15 cellular contexts compared by ENCODE assay signal in genomic region chr9:15936316-15936869, GRCh38.
A peak's percentile ranks its signal among the peaks of the same experiment; 100 is the strongest.
DNase-seq lines count a peak whose midpoint lies in the region; ATAC-seq, FAIRE-seq and TF ChIP-seq lines count a peak whose summit lies in the region.
"Had no signal": no experiment of that assay in that cellular context is flagged by ENCODE, and none has a peak within 500 bp of the region (broad histone marks: within the 10 kb centered on the region; RNA-seq: fewer than 3 reads in every experiment).

No MANE protein-coding gene starts in this region.

- H3K79me2 ChIP-seq in keratinocyte (ENCODE audit: control insufficient read depth, insufficient read depth, low read length), result no peaks in the 10 kb centered on the region

- H3K14ac ChIP-seq in IMR-90 (replicated peaks; ENCODE audit: low read depth, low read length), result peak overlapping the region; percentile 85; the same call in 1 of the 2 replicates

- peak; percentile 41 for FAIRE-seq in keratinocyte (lab: Jason Lieb, UNC)

- no peak overlapping the region for H2BK5ac ChIP-seq in IMR-90 (ENCODE audit: low read depth, low read length, poor library complexity, severe bottlenecking)

- no peak overlapping the region for H3K9ac ChIP-seq in IMR-90 (ENCODE audit: low read depth, low read length)
- no peak overlapping the region for H3K9ac ChIP-seq in keratinocyte (ENCODE audit: control insufficient read depth, extremely low read depth, insufficient read depth, low read length)

- H3K23ac ChIP-seq in IMR-90 (ENCODE audit: low read depth, low read length), result no peak overlapping the region; the same call in 1 of the 2 replicates

- ATAC-seq in IMR-90 (ENCODE audit: low read depth) (no peak), HG02798 (IDR thresholded peaks at IDR 0.05; ENCODE audit: poor library complexity, unreplicated experiment) (no peak)
- no peak for ATAC-seq in activated T-helper 17 cell treated with anti-CD3 and anti-CD28 coated beads, Interleukin-2, amount 50 U/mL, for 72 hours (replicated peaks)
- ATAC-seq: mucosa of descending colon had no signal

- H3K4ac ChIP-seq in IMR-90 (ENCODE audit: low read depth, low read length), result 0 out of 2 replicates have a peak overlapping the region, but pooled peaks have one; percentile 78

- H3K36me3 ChIP-seq in IMR-90 (ENCODE audit: control insufficient read depth, insufficient read depth, low read length) (no peaks in the 10 kb centered on the region), keratinocyte (ENCODE audit: control insufficient read depth in 2 of 2, extremely low read depth in 1 of 2, insufficient read depth in 2 of 2, low read length in 2 of 2) (no peaks in the 10 kb centered on the region)

- H3K27ac Mint-ChIP-seq in activated T-helper 17 cell treated with anti-CD3 and anti-CD28 coated beads, Interleukin-2, amount 50 U/mL, for 72 hours, result no peak overlapping the region
- H3K27ac Mint-ChIP-seq: activated CD4-positive, alpha-beta T cell treated with anti-CD3 and anti-CD28 coated beads, Interleukin-2, amount 10 ng/mL, durations not matched to agents 24 days and 14 days; CD4-positive, alpha-beta T cell had no signal

- H4K8ac ChIP-seq in IMR-90 (ENCODE audit: low read depth in 2 of 2, low read length in 2 of 2), result peak overlapping the region in 1 of 2 experiments; percentile 42; a peak in 1 of 4 replicates

- H3K36me3 Mint-ChIP-seq in activated T-helper 17 cell treated with anti-CD3 and anti-CD28 coated beads, Interleukin-2, amount 50 U/mL, for 72 hours (ENCODE audit: low read depth), result no peaks in the 10 kb centered on the region

- H4K5ac ChIP-seq in IMR-90 (ENCODE audit: low read depth, low read length), result no peak overlapping the region

- peaks cover 2% of the 10 kb centered on the region; the same call in 1 of the 2 replicates for H3K9me3 ChIP-seq in IMR-90 (ENCODE audit: control insufficient read depth, insufficient read depth, low read length)
- no peaks in the 10 kb centered on the region for H3K9me3 ChIP-seq in keratinocyte (ENCODE audit: control insufficient read depth, low read depth, low read length)
- H3K9me3 ChIP-seq: mucosa of descending colon had no signal

- DNase-seq in AG09319 (ENCODE audit: extremely low read depth, low read depth), result peak; percentile 14
- DNase-seq in IMR-90, result peak; percentile 40
- peak; percentile 37 for DNase-seq in SK-N-DZ (ENCODE audit: low spot score)
- no peak for DNase-seq in keratinocyte (ENCODE audit: low read depth, low spot score)
- DNase-seq in mucosa of gallbladder (ENCODE audit: low spot score), result no peak
- no peak for DNase-seq in lower leg skin (ENCODE audit: low spot score in 2 of 2)
- DNase-seq: activated CD4-positive, alpha-beta T cell treated with anti-CD3 and anti-CD28 coated beads, Interleukin-2, amount 10 ng/mL, durations not matched to agents 24 days and 14 days; amniotic stem cell; CD4-positive, alpha-beta T cell; foreskin melanocyte; RPMI8226; substantia nigra had no signal

- no peak for TF ChIP-seq RAD21 in IMR-90 (IDR thresholded peaks at IDR 0.05; ENCODE audit: low read length)

- POLR2A ChIA-PET in IMR-90 (lab: Charles Lee; ENCODE audit: unreplicated experiment), result no interaction called here

- peaks cover 6% of the 10 kb centered on the region for H3K9me3 Mint-ChIP-seq in activated T-helper 17 cell treated with anti-CD3 and anti-CD28 coated beads, Interleukin-2, amount 50 U/mL, for 72 hours
- H3K9me3 Mint-ChIP-seq: activated CD4-positive, alpha-beta T cell treated with anti-CD3 and anti-CD28 coated beads, Interleukin-2, amount 10 ng/mL, durations not matched to agents 24 days and 14 days had no signal

- dilution Hi-C loops in IMR-90 (cut with HindIII; ENCODE audit: low sequenced_read_pairs, unreplicated experiment) (no loop called here), keratinocyte (cut with MboI; ENCODE audit: extremely low pct_ligation_motif_present, low sequenced_read_pairs) (no loop called here)

- peak overlapping the region; percentile 33; the same call in 1 of the 3 replicates for H2BK15ac ChIP-seq in IMR-90 (ENCODE audit: low read depth, low read length)

- no peak overlapping the region for H3K18ac ChIP-seq in IMR-90 (ENCODE audit: low read depth, low read length)

- in situ Hi-C loops in IMR-90 (cut with MboI; ENCODE audit: low sequenced_read_pairs), result no loop called here

- no peak overlapping the region for H2AK9ac ChIP-seq in IMR-90 (replicated peaks; ENCODE audit: low read depth, low read length, poor library complexity)

- CTCF ChIA-PET in IMR-90 (lab: Yijun Ruan, JAX), result no interaction called here

- no peak overlapping the region for H3K4me3 ChIP-seq in IMR-90 (ENCODE audit: insufficient read depth, low read depth, low read length)
- H3K4me3 ChIP-seq in keratinocyte (ENCODE audit: control insufficient read depth in 2 of 3, extremely low read depth in 1 of 3, insufficient read depth in 2 of 3, low read depth in 1 of 3, low read length in 3 of 3), result no peak overlapping the region
- H3K4me3 ChIP-seq in lower leg skin (ENCODE audit: low read depth, poor library complexity, severe bottlenecking), result no peak overlapping the region
- H3K4me3 ChIP-seq: mucosa of descending colon had no signal

- H3K9me1 ChIP-seq in IMR-90 (ENCODE audit: insufficient read depth, low read length) (no peaks in the 10 kb centered on the region), keratinocyte (ENCODE audit: control insufficient read depth, extremely low read depth, insufficient read depth, low read length) (no peaks in the 10 kb centered on the region)

- no peak overlapping the region for H3K4me3 Mint-ChIP-seq in activated T-helper 17 cell treated with anti-CD3 and anti-CD28 coated beads, Interleukin-2, amount 50 U/mL, for 72 hours
- H3K4me3 Mint-ChIP-seq: activated CD4-positive, alpha-beta T cell treated with anti-CD3 and anti-CD28 coated beads, Interleukin-2, amount 10 ng/mL, durations not matched to agents 24 days and 14 days; CD4-positive, alpha-beta T cell had no signal

- no peak for TF ChIP-seq CTCF in AG09319 (IDR thresholded peaks at IDR 0.05; ENCODE audit: low read depth, low read length)
- TF ChIP-seq CTCF in IMR-90 (conservative IDR thresholded peaks at IDR 0.05; ENCODE audit: low read depth, low read length), result no peak
- no peak for TF ChIP-seq CTCF in keratinocyte (optimal IDR thresholded peaks at IDR 0.05 in 1 of 3, IDR thresholded peaks at IDR 0.05 in 1 of 3, conservative IDR thresholded peaks at IDR 0.05 in 1 of 3; ENCODE audit: extremely low read depth in 1 of 3, insufficient read depth in 2 of 3, low read length in 3 of 3)
- no peak for TF ChIP-seq CTCF in lower leg skin (IDR thresholded peaks at IDR 0.05)

- H2BK20ac ChIP-seq in IMR-90 (ENCODE audit: low read depth, low read length), result no peak overlapping the region

- no CpG with 5 or more reads among the region's 5 CpGs for WGBS in IMR-90 (ENCODE audit: extremely low coverage in 2 of 2, insufficient read length in 1 of 2), 2 experiments
- 35 to 41% methylated on average over 5 of the region's 5 CpGs for WGBS in lower leg skin, 2 donors

- BruUV-seq in IMR-90 (replicated peaks; lab: Mats Ljungman, UMichigan), result no TSS peak

- peaks cover 2% of the 10 kb centered on the region; the same call in 1 of the 2 replicates for H3K4me1 ChIP-seq in IMR-90 (ENCODE audit: control insufficient read depth, insufficient read depth, low read length)
- H3K4me1 ChIP-seq in keratinocyte (ENCODE audit: control insufficient read depth, extremely low read depth, insufficient read depth, low read length), result no peaks in the 10 kb centered on the region

- H4K20me1 ChIP-seq in IMR-90 (ENCODE audit: insufficient read depth, low read length), result no peaks in the 10 kb centered on the region
- H4K20me1 ChIP-seq in keratinocyte (ENCODE audit: control insufficient read depth, extremely low read depth, insufficient read depth, low read length), result no peaks in the 10 kb centered on the region

- peak overlapping the region; percentile 59; the same call in 1 of the 2 replicates for H2AK5ac ChIP-seq in IMR-90 (ENCODE audit: low read depth, low read length)

- no peak overlapping the region; the same call in 1 of the 2 replicates for H3K56ac ChIP-seq in IMR-90 (ENCODE audit: extremely low read depth, insufficient read depth, low read length)

- no peaks in the 10 kb centered on the region for H3K79me1 ChIP-seq in IMR-90 (ENCODE audit: low read depth in 1 of 2, low read length in 2 of 2)

- H3K4me2 ChIP-seq in IMR-90 (ENCODE audit: low read depth, low read length), result no peak overlapping the region
- H3K4me2 ChIP-seq in keratinocyte (ENCODE audit: control insufficient read depth, extremely low read depth, insufficient read depth, low read depth, low read length), result no peak overlapping the region

- H4K91ac ChIP-seq in IMR-90 (ENCODE audit: insufficient read depth, low read depth, low read length), result no peak overlapping the region

- intact Hi-C loops in IMR-90 (cut with micrococcal nuclease) (loop anchor here (5.0 kb wide), 1 partner anchor 36 kb away; no protein-coding TSS in a partner anchor), lower leg skin (cut with DNase I; ENCODE audit: low total_unique reads) (no loop called here)

- H2AFZ ChIP-seq in IMR-90 (replicated peaks; ENCODE audit: low read length, poor library complexity) (peak overlapping the region; percentile 84), keratinocyte (ENCODE audit: control insufficient read depth, low read length) (no peak overlapping the region)

- no peak overlapping the region for H2BK120ac ChIP-seq in IMR-90 (ENCODE audit: low read depth, low read length)

- H3K27me3 Mint-ChIP-seq in activated T-helper 17 cell treated with anti-CD3 and anti-CD28 coated beads, Interleukin-2, amount 50 U/mL, for 72 hours, result no peaks in the 10 kb centered on the region
- H3K27me3 Mint-ChIP-seq: activated CD4-positive, alpha-beta T cell treated with anti-CD3 and anti-CD28 coated beads, Interleukin-2, amount 10 ng/mL, durations not matched to agents 24 days and 14 days; CD4-positive, alpha-beta T cell had no signal

- TF ChIP-seq POLR2A in IMR-90 (IDR thresholded peaks at IDR 0.05; ENCODE audit: low read depth, low read length), result no peak
- no peak for TF ChIP-seq POLR2A in lower leg skin (IDR thresholded peaks at IDR 0.05)

- H3K4me1 Mint-ChIP-seq in activated T-helper 17 cell treated with anti-CD3 and anti-CD28 coated beads, Interleukin-2, amount 50 U/mL, for 72 hours, result no peaks in the 10 kb centered on the region
- H3K4me1 Mint-ChIP-seq: activated CD4-positive, alpha-beta T cell treated with anti-CD3 and anti-CD28 coated beads, Interleukin-2, amount 10 ng/mL, durations not matched to agents 24 days and 14 days had no signal

- H3K27me3 ChIP-seq in IMR-90 (ENCODE audit: control insufficient read depth, insufficient read depth, low read length) (no peaks in the 10 kb centered on the region), keratinocyte (ENCODE audit: control insufficient read depth, extremely low read depth, insufficient read depth, low read length) (no peaks in the 10 kb centered on the region)

- H3K27ac ChIP-seq in IMR-90 (ENCODE audit: insufficient read depth, low read length) (no peak overlapping the region), keratinocyte (ENCODE audit: control insufficient read depth, insufficient read depth, low read length) (no peak overlapping the region)

TF ChIP-seq in IMR-90, 13 proteins besides CTCF, POLR2A, EP300 and RAD21 (continues in another document):
- TF ChIP-seq NFE2L2 (IDR thresholded peaks at IDR 0.05; ENCODE audit: low read depth, low read length) (no peak), RFX5 (IDR thresholded peaks at IDR 0.05; ENCODE audit: low read depth, low read length) (no peak), FOS (IDR thresholded peaks at IDR 0.05; ENCODE audit: low read depth, low read length) (no peak), CHD1 (IDR thresholded peaks at IDR 0.05; ENCODE audit: low read depth, low read length) (no peak)

Comparison
In these comparisons a context has a peak if more than half of its experiments do, and no peak if none do; other contexts are left out.
1. DNase-seq: peak in AG09319 (single experiment), IMR-90 (single experiment) and SK-N-DZ (single experiment); none in keratinocyte (single experiment), mucosa of gallbladder (single experiment) and lower leg skin (0 of 2).